In genomic region chr3:38805765-38806386, GRCh38 we compare ENCODE assay signal across 1 cellular context.
TF ChIP-seq lines count a peak whose summit lies in the region.

No MANE protein-coding gene starts in this region.

TF ChIP-seq in WTC11, 78 proteins besides CTCF, POLR2A, EP300 and RAD21 (continued from another document and continues in another):
- TF ChIP-seq, protein P1, sequence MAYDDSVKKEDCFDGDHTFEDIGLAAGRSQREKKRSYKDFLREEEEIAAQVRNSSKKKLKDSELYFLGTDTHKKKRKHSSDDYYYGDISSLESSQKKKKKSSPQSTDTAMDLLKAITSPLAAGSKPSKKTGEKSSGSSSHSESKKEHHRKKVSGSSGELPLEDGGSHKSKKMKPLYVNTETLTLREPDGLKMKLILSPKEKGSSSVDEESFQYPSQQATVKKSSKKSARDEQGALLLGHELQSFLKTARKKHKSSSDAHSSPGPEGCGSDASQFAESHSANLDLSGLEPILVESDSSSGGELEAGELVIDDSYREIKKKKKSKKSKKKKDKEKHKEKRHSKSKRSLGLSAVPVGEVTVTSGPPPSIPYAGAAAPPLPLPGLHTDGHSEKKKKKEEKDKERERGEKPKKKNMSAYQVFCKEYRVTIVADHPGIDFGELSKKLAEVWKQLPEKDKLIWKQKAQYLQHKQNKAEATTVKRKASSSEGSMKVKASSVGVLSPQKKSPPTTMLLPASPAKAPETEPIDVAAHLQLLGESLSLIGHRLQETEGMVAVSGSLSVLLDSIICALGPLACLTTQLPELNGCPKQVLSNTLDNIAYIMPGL (CRISPR knock-in tag; IDR thresholded peaks at IDR 0.05) = peak; percentile 59; the same call in 1 of the 2 replicates
- TF ChIP-seq IRF2 (CRISPR knock-in tag; IDR thresholded peaks at IDR 0.05; ENCODE audit: borderline replicate concordance, low read depth) (0 out of 2 replicates have a peak, but pooled peaks have one; percentile 69), NR2C2 (CRISPR knock-in tag; IDR thresholded peaks at IDR 0.05) (peak; percentile 81), FOXJ3 (CRISPR knock-in tag; IDR thresholded peaks at IDR 0.05; ENCODE audit: borderline replicate concordance) (no peak), ZNF219 (CRISPR knock-in tag; IDR thresholded peaks at IDR 0.05; ENCODE audit: borderline replicate concordance) (peak; percentile 99), GRHL2 (CRISPR knock-in tag; IDR thresholded peaks at IDR 0.05; ENCODE audit: insufficient replicate concordance, severe bottlenecking) (no peak), FOXP4 (CRISPR knock-in tag; IDR thresholded peaks at IDR 0.05) (peak; percentile 99), ATF1 (CRISPR knock-in tag; IDR thresholded peaks at IDR 0.05) (peak; percentile 90; the same call in 1 of the 2 replicates), SMAD4 (CRISPR knock-in tag; IDR thresholded peaks at IDR 0.05) (peak; percentile 97), SP1 (CRISPR knock-in tag; conservative IDR thresholded peaks at IDR 0.05) (peak; percentile 85), FOXK1 (CRISPR knock-in tag; IDR thresholded peaks at IDR 0.05) (peak; percentile 97), ZMAT4 (CRISPR knock-in tag; IDR thresholded peaks at IDR 0.05) (no peak), ZNF121 (CRISPR knock-in tag; IDR thresholded peaks at IDR 0.05) (peak; percentile 71; the same call in 1 of the 2 replicates), JAZF1 (CRISPR knock-in tag; IDR thresholded peaks at IDR 0.05) (no peak), GABPB1 (CRISPR knock-in tag; IDR thresholded peaks at IDR 0.05) (peak; percentile 81), CBFB (CRISPR knock-in tag; IDR thresholded peaks at IDR 0.05; ENCODE audit: low read depth) (peak; percentile 98), ZNF317 (CRISPR knock-in tag; IDR thresholded peaks at IDR 0.05; ENCODE audit: borderline replicate concordance, low read depth) (peak; percentile 61; the same call in 1 of the 2 replicates), SOX15 (CRISPR knock-in tag; IDR thresholded peaks at IDR 0.05) (no peak), RELA (CRISPR knock-in tag; IDR thresholded peaks at IDR 0.05; ENCODE audit: borderline replicate concordance) (peak; percentile 92; the same call in 1 of the 2 replicates), ATF3 (CRISPR knock-in tag; conservative IDR thresholded peaks at IDR 0.05) (no peak), CDX4 (CRISPR knock-in tag; IDR thresholded peaks at IDR 0.05; ENCODE audit: borderline replicate concordance) (no peak), MYBL2 (CRISPR knock-in tag; IDR thresholded peaks at IDR 0.05) (peak; percentile 97), ERG (CRISPR knock-in tag; IDR thresholded peaks at IDR 0.05) (peak; percentile 90), OVOL2 (CRISPR knock-in tag; IDR thresholded peaks at IDR 0.05; ENCODE audit: borderline replicate concordance) (no peak), TCF7 (CRISPR knock-in tag; IDR thresholded peaks at IDR 0.05; ENCODE audit: low read depth) (peak; percentile 90; the same call in 1 of the 2 replicates), ESRRA (CRISPR knock-in tag; IDR thresholded peaks at IDR 0.05; ENCODE audit: borderline replicate concordance) (peak; percentile 97; the same call in 1 of the 2 replicates), HMGA2 (CRISPR knock-in tag; IDR thresholded peaks at IDR 0.05) (no peak), ELF4 (CRISPR knock-in tag; IDR thresholded peaks at IDR 0.05; ENCODE audit: low read depth) (peak; percentile 90; the same call in 1 of the 2 replicates), ZNF232 (CRISPR knock-in tag; IDR thresholded peaks at IDR 0.05) (peak; percentile 99), AR (CRISPR knock-in tag; IDR thresholded peaks at IDR 0.05) (no peak), ZNF425 (CRISPR knock-in tag; conservative IDR thresholded peaks at IDR 0.05) (no peak), CREB1 (CRISPR knock-in tag; IDR thresholded peaks at IDR 0.05) (peak; percentile 98), TEAD1 (CRISPR knock-in tag; IDR thresholded peaks at IDR 0.05) (peak; percentile 99), ARID4B (CRISPR knock-in tag; IDR thresholded peaks at IDR 0.05; ENCODE audit: borderline replicate concordance) (peak; percentile 99), ZBTB21 (CRISPR knock-in tag; IDR thresholded peaks at IDR 0.05; ENCODE audit: borderline replicate concordance) (peak; percentile 95), FOXP1 (CRISPR knock-in tag; IDR thresholded peaks at IDR 0.05; ENCODE audit: borderline replicate concordance) (peak; percentile 51; the same call in 1 of the 2 replicates)
- TF ChIP-seq, protein P2, sequence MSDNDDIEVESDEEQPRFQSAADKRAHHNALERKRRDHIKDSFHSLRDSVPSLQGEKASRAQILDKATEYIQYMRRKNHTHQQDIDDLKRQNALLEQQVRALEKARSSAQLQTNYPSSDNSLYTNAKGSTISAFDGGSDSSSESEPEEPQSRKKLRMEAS (CRISPR knock-in tag; IDR thresholded peaks at IDR 0.05) = peak; percentile 86
- TF ChIP-seq, protein P3, sequence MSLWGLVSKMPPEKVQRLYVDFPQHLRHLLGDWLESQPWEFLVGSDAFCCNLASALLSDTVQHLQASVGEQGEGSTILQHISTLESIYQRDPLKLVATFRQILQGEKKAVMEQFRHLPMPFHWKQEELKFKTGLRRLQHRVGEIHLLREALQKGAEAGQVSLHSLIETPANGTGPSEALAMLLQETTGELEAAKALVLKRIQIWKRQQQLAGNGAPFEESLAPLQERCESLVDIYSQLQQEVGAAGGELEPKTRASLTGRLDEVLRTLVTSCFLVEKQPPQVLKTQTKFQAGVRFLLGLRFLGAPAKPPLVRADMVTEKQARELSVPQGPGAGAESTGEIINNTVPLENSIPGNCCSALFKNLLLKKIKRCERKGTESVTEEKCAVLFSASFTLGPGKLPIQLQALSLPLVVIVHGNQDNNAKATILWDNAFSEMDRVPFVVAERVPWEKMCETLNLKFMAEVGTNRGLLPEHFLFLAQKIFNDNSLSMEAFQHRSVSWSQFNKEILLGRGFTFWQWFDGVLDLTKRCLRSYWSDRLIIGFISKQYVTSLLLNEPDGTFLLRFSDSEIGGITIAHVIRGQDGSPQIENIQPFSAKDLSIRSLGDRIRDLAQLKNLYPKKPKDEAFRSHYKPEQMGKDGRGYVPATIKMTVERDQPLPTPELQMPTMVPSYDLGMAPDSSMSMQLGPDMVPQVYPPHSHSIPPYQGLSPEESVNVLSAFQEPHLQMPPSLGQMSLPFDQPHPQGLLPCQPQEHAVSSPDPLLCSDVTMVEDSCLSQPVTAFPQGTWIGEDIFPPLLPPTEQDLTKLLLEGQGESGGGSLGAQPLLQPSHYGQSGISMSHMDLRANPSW (CRISPR knock-in tag; conservative IDR thresholded peaks at IDR 0.05; ENCODE audit: low read depth) = no peak; the same call in 1 of the 2 replicates
